ENCODE assay signal across 15 cellular contexts in genomic region chr13:80055804-80056203, GRCh38.
DNase-seq lines count a peak whose midpoint lies in the region; ATAC-seq and TF ChIP-seq lines count a peak whose summit lies in the region.
"Had no signal": no experiment of that assay in that cellular context is flagged by ENCODE, and none has a peak within 500 bp of the region (broad histone marks: within the 10 kb centered on the region; RNA-seq: fewer than 3 reads in every experiment).

No MANE protein-coding gene starts in this region.

- H3K4me3 ChIP-seq in neuron (ENCODE audit: low read length): peak overlapping the region; percentile 4
- H3K4me3 ChIP-seq: SJCRH30 had no signal

- H3K36me3 ChIP-seq in neuron (ENCODE audit: insufficient read depth, low read length): no peaks in the 10 kb centered on the region
- H3K36me3 ChIP-seq: SJCRH30 had no signal

- in situ Hi-C loops in SK-MEL-5 (cut with HindIII; ENCODE audit: low pct_unique_long_range_greater_than_20kb, low sequenced_read_pairs): no loop called here

- DNase-seq in SK-MEL-5 (ENCODE audit: low read depth, low spot score): peak; percentile 37
- DNase-seq in cerebellar cortex (ENCODE audit: low spot score): peak; percentile 9
- DNase-seq in HEK293T (ENCODE audit: extremely low spot score): no peak
- DNase-seq in islet precursor cell: no peak
- no peak for DNase-seq in HK-2 (ENCODE audit: unreplicated experiment)
- DNase-seq: ACHN, DMS79, KG1, NCI-H187 treated with DMSO at 0.1 percent for 48 hours, NCI-H345, NCI-H524 treated with DMSO at 0.1 percent for 48 hours, SJCRH30 had no signal

- H2AFZ ChIP-seq in neuron (ENCODE audit: low read depth, low read length): peak overlapping the region; percentile 14

- CTCF ChIA-PET in HEK293T (lab: Yijun Ruan, JAX): no interaction called here

- POLR2A ChIA-PET in HEK293T (lab: Yijun Ruan, JAX): no interaction called here

- no peaks in the 10 kb centered on the region for H3K27me3 ChIP-seq in neuron (ENCODE audit: insufficient read depth, low read length)
- H3K27me3 ChIP-seq: SJCRH30 had no signal

- peaks cover 4% of the 10 kb centered on the region for H3K9me3 ChIP-seq in neuron (ENCODE audit: low read length)
- H3K9me3 ChIP-seq: SJCRH30 had no signal

- no peak for ATAC-seq in GM21423 (IDR thresholded peaks at IDR 0.05; ENCODE audit: unreplicated experiment)
- ATAC-seq: HepG2 had no signal

- peaks cover 23% of the 10 kb centered on the region for H3K4me1 ChIP-seq in neuron (ENCODE audit: insufficient read depth, low read length)
- H3K4me1 ChIP-seq: SJCRH30 had no signal

TF ChIP-seq in HEK293T, 16 proteins besides CTCF, POLR2A, EP300 and RAD21:
- TF ChIP-seq FOXA1 (IDR thresholded peaks at IDR 0.05) (no peak), ELF4 (IDR thresholded peaks at IDR 0.05) (no peak), SUZ12 (IDR thresholded peaks at IDR 0.05) (no peak), HDGF (IDR thresholded peaks at IDR 0.05; ENCODE audit: borderline replicate concordance) (no peak), ARNT (IDR thresholded peaks at IDR 0.05) (no peak), BHLHE40 (IDR thresholded peaks at IDR 0.05; ENCODE audit: borderline replicate concordance) (no peak), ZNF384 (IDR thresholded peaks at IDR 0.05) (no peak), SP1 (IDR thresholded peaks at IDR 0.05) (no peak), TARDBP (IDR thresholded peaks at IDR 0.05) (no peak), CTBP1 (IDR thresholded peaks at IDR 0.05; ENCODE audit: borderline replicate concordance) (no peak), FOXK2 (IDR thresholded peaks at IDR 0.05) (no peak), FOXM1 (IDR thresholded peaks at IDR 0.05; ENCODE audit: borderline replicate concordance) (no peak), PKNOX1 (IDR thresholded peaks at IDR 0.05) (no peak), L3MBTL2 (conservative IDR thresholded peaks at IDR 0.05) (no peak)

Comparison
In these comparisons a context has a peak if more than half of its experiments do, and no peak if none do; other contexts are left out.
1. DNase-seq: peak in SK-MEL-5 (single experiment) and cerebellar cortex (single experiment); none in HEK293T (single experiment), islet precursor cell (single experiment) and HK-2 (single experiment).